In the genomic region with DNA sequence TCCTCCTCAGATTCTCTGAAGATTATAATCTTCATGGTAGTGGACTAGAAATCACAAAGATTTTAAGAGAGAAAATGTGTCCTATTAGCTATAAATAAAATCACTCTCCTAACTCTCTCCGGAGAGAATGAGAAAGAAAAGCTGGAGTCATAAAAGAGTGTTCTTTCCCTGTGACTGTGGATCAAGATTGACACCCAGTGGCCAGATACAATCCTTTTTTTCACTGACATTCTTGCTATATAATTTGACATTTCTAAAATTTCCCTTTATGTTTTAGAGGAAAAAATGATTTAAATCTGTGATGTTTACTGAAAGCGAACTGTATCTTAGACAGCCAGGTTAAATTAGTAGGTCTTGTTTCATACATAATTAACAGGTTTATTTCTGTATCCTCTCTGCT, we compare ENCODE assay signal across 9 cellular contexts. TPM values are rescaled to one million over a fixed set of nuclear protein-coding genes. Genes with fewer than 3 reads are reported as not detected.
DNase-seq lines count a peak whose midpoint lies in the region; ATAC-seq, FAIRE-seq and TF ChIP-seq lines count a peak whose summit lies in the region.
"Had no signal": no experiment of that assay in that cellular context is flagged by ENCODE, and none has a peak within 500 bp of the region (broad histone marks: within the 10 kb centered on the region; RNA-seq: fewer than 3 reads in every experiment).

No MANE protein-coding gene starts in this region.

- no peak overlapping the region for H3K27ac ChIP-seq in left ventricle myocardium inferior (replicated peaks)
- H3K27ac ChIP-seq in right atrium auricular region, result no peak overlapping the region
- no peak overlapping the region for H3K27ac ChIP-seq in PC-3 (ENCODE audit: low read length)

- no peak for TF ChIP-seq POLR2A in GM18505 (IDR thresholded peaks at IDR 0.05; ENCODE audit: borderline replicate concordance, extremely low read depth, insufficient read depth, insufficient read length)

- no peaks in the 10 kb centered on the region for H3K9me2 ChIP-seq in PC-3 (replicated peaks; ENCODE audit: low read length)

- H3K36me3 ChIP-seq in left ventricle myocardium inferior, result no peaks in the 10 kb centered on the region
- H3K36me3 ChIP-seq in right atrium auricular region, result no peaks in the 10 kb centered on the region
- H3K36me3 ChIP-seq in PC-3 (ENCODE audit: low read depth, low read length), result no peaks in the 10 kb centered on the region

- FAIRE-seq in GM19239 (lab: Jason Lieb, UNC), result no peak

- H3K9me3 ChIP-seq in left ventricle myocardium inferior (replicated peaks) (no peaks in the 10 kb centered on the region), right atrium auricular region (no peaks in the 10 kb centered on the region), PC-3 (ENCODE audit: low read length) (no peaks in the 10 kb centered on the region)

- no peaks in the 10 kb centered on the region for H3K4me1 ChIP-seq in left ventricle myocardium inferior
- H3K4me1 ChIP-seq in right atrium auricular region, result no peaks in the 10 kb centered on the region
- no peaks in the 10 kb centered on the region for H3K4me1 ChIP-seq in PC-3 (ENCODE audit: insufficient read depth, low read length)

- H3K27me3 ChIP-seq in left ventricle myocardium inferior (ENCODE audit: low read depth) (peaks cover 13% of the 10 kb centered on the region), right atrium auricular region (no peaks in the 10 kb centered on the region), PC-3 (ENCODE audit: low read length) (peaks cover 49% of the 10 kb centered on the region)

- H4K20me1 ChIP-seq in PC-3 (ENCODE audit: low read length), result no peaks in the 10 kb centered on the region

- POLR2A ChIA-PET in PC-3 (lab: Charles Lee; ENCODE audit: unreplicated experiment), result no interaction called here

- intact Hi-C loops in left ventricle myocardium inferior (cut with micrococcal nuclease), result no loop called here
- intact Hi-C loops in PC-3 (cut with micrococcal nuclease), result loop anchor here (1.0 to 5.0 kb wide), 4 partner anchors 175 to 450 kb away; no protein-coding TSS in a partner anchor

- H2AFZ ChIP-seq in PC-3 (ENCODE audit: low read length), result no peak overlapping the region

- TF ChIP-seq CTCF in left ventricle myocardium inferior (IDR thresholded peaks at IDR 0.05; ENCODE audit: borderline replicate concordance) (peak; percentile 43), right atrium auricular region (IDR thresholded peaks at IDR 0.05) (peak in 1 of 2 donors; percentile 44), PC-3 (conservative IDR thresholded peaks at IDR 0.05; ENCODE audit: low read depth, low read length) (peak; percentile 61)

- no peak overlapping the region for H3K9ac ChIP-seq in PC-3 (ENCODE audit: low read length)

- no peak overlapping the region for H3K4me2 ChIP-seq in PC-3 (ENCODE audit: low read length)

- BruUV-seq in PC-3 (replicated peaks; lab: Mats Ljungman, UMichigan), result no TSS peak

- H3F3A ChIP-seq in PC-3 (ENCODE audit: low read length, unreplicated experiment), result no peaks in the 10 kb centered on the region

- no peak for ATAC-seq in PC-3
- no peak for ATAC-seq in GM18505 (IDR thresholded peaks at IDR 0.05; ENCODE audit: unreplicated experiment)
- ATAC-seq in HG03135 (IDR thresholded peaks at IDR 0.05; ENCODE audit: unreplicated experiment), result no peak

- CTCF ChIA-PET in PC-3 (lab: Charles Lee), result interaction anchor here (0.7 to 1.1 kb wide), 2 partner anchors 53 to 288 kb away, joined by 3 to 8 read pairs; no protein-coding TSS in a partner anchor

- H3K4me3 ChIP-seq in left ventricle myocardium inferior, result no peak overlapping the region
- H3K4me3 ChIP-seq in right atrium auricular region, result no peak overlapping the region
- H3K4me3 ChIP-seq in PC-3 (ENCODE audit: low read length), result no peak overlapping the region

- DNase-seq in left ventricle myocardium inferior, result no peak
- no peak for DNase-seq in right atrium auricular region (ENCODE audit: low spot score)
- DNase-seq in PC-3, result peak; percentile 36
- DNase-seq in globus pallidus (ENCODE audit: low spot score), result peak; percentile 49
- no peak for DNase-seq in 8988T
- DNase-seq in GM19239 (ENCODE audit: insufficient read length, low spot score), result no peak
- DNase-seq: activated CD4-positive, CD25-positive, alpha-beta regulatory T cell treated with anti-CD3 and anti-CD28 coated beads, Interleukin-2, amount 50 U/mL, for 72 hours had no signal

- no peaks in the 10 kb centered on the region for H3K79me2 ChIP-seq in PC-3 (ENCODE audit: low read length)

RNA-seq across cellular contexts. Expression of a gene that starts 35.4 kb away (rescaled TPM):
- total RNA-seq in left ventricle myocardium inferior (0.05 TPM), right atrium auricular region (10 to 100 TPM in 1 of 2 donors, 1 to 10 TPM in 1; 8.1 to 14.8 TPM), PC-3 (2014; rRNA removed) (not detected in 2 replicates)

Comparison
In these comparisons a context has a peak if more than half of its experiments do, and no peak if none do; other contexts are left out.
1. DNase-seq: peak in PC-3 (single experiment) and globus pallidus (single experiment); none in left ventricle myocardium inferior (single experiment), right atrium auricular region (single experiment), 8988T (single experiment) and GM19239 (single experiment).